Comparison of ENCODE assay signal across 25 cellular contexts in the genomic region with DNA sequence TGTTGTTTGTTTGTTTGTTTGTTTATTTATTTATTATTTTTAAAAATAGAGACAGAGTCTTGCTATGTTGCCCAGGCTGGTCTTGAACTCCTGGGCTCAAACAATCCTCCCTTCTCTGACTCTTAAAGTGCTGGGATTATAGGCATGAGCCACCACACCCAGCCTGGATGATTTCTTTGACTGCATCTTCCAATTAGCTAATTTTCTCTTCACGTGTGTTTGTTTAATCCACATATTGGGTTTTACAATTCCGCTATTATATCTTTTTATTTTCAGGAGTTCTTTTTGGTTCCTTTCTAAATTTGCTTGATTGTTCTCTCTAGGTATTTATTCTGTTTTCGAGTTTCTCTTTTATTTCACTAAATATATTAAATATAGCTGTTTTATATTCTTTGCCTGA. TPM values are rescaled to one million over a fixed set of nuclear protein-coding genes. Genes with fewer than 3 reads are reported as not detected.
DNase-seq lines count a peak whose midpoint lies in the region; ATAC-seq, FAIRE-seq and TF ChIP-seq lines count a peak whose summit lies in the region.
"Had no signal": no experiment of that assay in that cellular context is flagged by ENCODE, and none has a peak within 500 bp of the region (broad histone marks: within the 10 kb centered on the region; RNA-seq: fewer than 3 reads in every experiment).

No MANE protein-coding gene starts in this region.

- H3K4me3 ChIP-seq in SK-N-SH (ENCODE audit: low read depth in 2 of 2, low read length in 1 of 2) (no peak overlapping the region), pancreas (no peak overlapping the region), smooth muscle cell (no peak overlapping the region)
- H3K4me3 ChIP-seq: BLaER1, GM12878 had no signal

- H2AFZ ChIP-seq in SK-N-SH (ENCODE audit: low read depth) (no peak overlapping the region), smooth muscle cell (ENCODE audit: low read depth) (no peak overlapping the region)

- no peak overlapping the region for H3K27ac ChIP-seq in SK-N-SH (ENCODE audit: low read depth in 2 of 2, low read length in 1 of 2)
- no peak overlapping the region for H3K27ac ChIP-seq in pancreas
- no peak overlapping the region for H3K27ac ChIP-seq in smooth muscle cell (ENCODE audit: low read depth)
- H3K27ac ChIP-seq: 22Rv1, BLaER1 had no signal

- no peaks in the 10 kb centered on the region for H3K9me2 ChIP-seq in SK-N-SH

- H3K27me3 ChIP-seq in SK-N-SH (ENCODE audit: insufficient read depth), result no peaks in the 10 kb centered on the region
- H3K27me3 ChIP-seq in pancreas, result no peaks in the 10 kb centered on the region
- no peaks in the 10 kb centered on the region for H3K27me3 ChIP-seq in smooth muscle cell (ENCODE audit: low read depth)
- H3K27me3 ChIP-seq: BE2C, BLaER1 had no signal

- H3F3A ChIP-seq in SK-N-SH (replicated peaks; ENCODE audit: insufficient read depth) (no peaks in the 10 kb centered on the region), smooth muscle cell (ENCODE audit: low read depth) (no peaks in the 10 kb centered on the region)

- H3K36me3 ChIP-seq in SK-N-SH (replicated peaks in 1 of 2; ENCODE audit: control insufficient read depth in 1 of 2, insufficient read depth in 2 of 2, low read length in 1 of 2), result no peaks in the 10 kb centered on the region
- H3K36me3 ChIP-seq in pancreas, result no peaks in the 10 kb centered on the region
- no peaks in the 10 kb centered on the region for H3K36me3 ChIP-seq in smooth muscle cell (ENCODE audit: low read depth)
- H3K36me3 ChIP-seq: BE2C, BLaER1 had no signal

- no peak for TF ChIP-seq RAD21 in SK-N-SH (IDR thresholded peaks at IDR 0.05; ENCODE audit: low read length)

- DNase-seq in SK-N-SH, result no peak
- no peak for DNase-seq in pancreas
- DNase-seq in smooth muscle cell (lab: John Stamatoyannopoulos, UW; ENCODE audit: unreplicated experiment), result no peak
- DNase-seq: ACHN; BE2C; C1 segment of cervical spinal cord; CD4-positive, alpha-beta memory T cell; CD4-positive, CD25-positive, alpha-beta regulatory T cell; CD8-positive, alpha-beta memory T cell; COR-L47; DMS 273 treated with DMSO at 0.1 percent for 48 hours; DMS153; DMS53; DMS79; DND-41; EL; GDM1 had no signal

- H3K79me2 ChIP-seq in SK-N-SH (ENCODE audit: insufficient read depth) (no peaks in the 10 kb centered on the region), smooth muscle cell (ENCODE audit: low read depth) (no peaks in the 10 kb centered on the region)

- H3K9me3 ChIP-seq in SK-N-SH, result no peaks in the 10 kb centered on the region
- no peaks in the 10 kb centered on the region for H3K9me3 ChIP-seq in pancreas
- no peaks in the 10 kb centered on the region for H3K9me3 ChIP-seq in smooth muscle cell (replicated peaks; ENCODE audit: low read depth)
- H3K9me3 ChIP-seq: BE2C, BLaER1 had no signal

- no peak for TF ChIP-seq CTCF in SK-N-SH (IDR thresholded peaks at IDR 0.05)
- TF ChIP-seq CTCF in pancreas (IDR thresholded peaks at IDR 0.05), result no peak
- TF ChIP-seq CTCF in smooth muscle cell (IDR thresholded peaks at IDR 0.05; ENCODE audit: borderline replicate concordance, insufficient read depth, poor library complexity, severe bottlenecking), result no peak

- WGBS in SK-N-SH (ENCODE audit: low lambda C conversion rate), result 66% methylated on average over 3 of the region's 3 CpGs
- 92 to 96% methylated on average over 3 of the region's 3 CpGs for WGBS in pancreas, 2 donors
- WGBS in smooth muscle cell (ENCODE audit: low lambda C conversion rate), result 93% methylated on average over 3 of the region's 3 CpGs

- H3K4me2 ChIP-seq in SK-N-SH (no peak overlapping the region), smooth muscle cell (no peak overlapping the region)
- H3K4me2 ChIP-seq: BLaER1 had no signal

- intact Hi-C loops in pancreas (cut with DNase I), result no loop called here

- no peaks in the 10 kb centered on the region for H3K4me1 ChIP-seq in SK-N-SH (ENCODE audit: control insufficient read depth in 1 of 2, insufficient read depth in 2 of 2, low read depth in 1 of 2, low read length in 1 of 2)
- H3K4me1 ChIP-seq in pancreas, result no peaks in the 10 kb centered on the region
- peaks cover 3% of the 10 kb centered on the region for H3K4me1 ChIP-seq in smooth muscle cell (ENCODE audit: low read depth)
- H3K4me1 ChIP-seq: BE2C, BLaER1 had no signal

- CTCF ChIA-PET in SK-N-SH (lab: Yijun Ruan, JAX), result no interaction called here

- no peak for TF ChIP-seq EP300 in SK-N-SH (IDR thresholded peaks at IDR 0.05; ENCODE audit: borderline replicate concordance in 1 of 2, low read depth in 1 of 2, low read length in 1 of 2)

- FAIRE-seq in A204.1 (lab: Jason Lieb, UNC), result peak; percentile 3
- FAIRE-seq in pancreas (lab: Jason Lieb, UNC), result peak; percentile 9
- FAIRE-seq: GM12878, GM12892, GM18507 had no signal

- ATAC-seq in SK-N-SH treated with all-trans-retinoic acid at 6 μM for 48 hours (no peak), pancreas (no peak)
- ATAC-seq: GM12878 had no signal

- H3K9ac ChIP-seq in SK-N-SH (no peak overlapping the region), smooth muscle cell (ENCODE audit: low read depth) (no peak overlapping the region)
- H3K9ac ChIP-seq: BLaER1 had no signal

- POLR2A ChIA-PET in SK-N-SH (lab: Yijun Ruan, JAX), result no interaction called here

- H4K20me1 ChIP-seq in SK-N-SH (ENCODE audit: insufficient read depth) (no peaks in the 10 kb centered on the region), smooth muscle cell (ENCODE audit: low read depth) (no peaks in the 10 kb centered on the region)
- H4K20me1 ChIP-seq: BLaER1 had no signal

TF ChIP-seq in SK-N-SH treated with all-trans-retinoic acid at 6 μM for 48 hours, 23 proteins besides CTCF, POLR2A, EP300 and RAD21:
- no peak for TF ChIP-seq ISL1 (CRISPR knock-in tag; IDR thresholded peaks at IDR 0.05)
- TF ChIP-seq ZFP30 (CRISPR knock-in tag; IDR thresholded peaks at IDR 0.05), result peak; percentile 93

TF ChIP-seq in SK-N-SH, 30 proteins besides CTCF, POLR2A, EP300 and RAD21:
- no peak for TF ChIP-seq YY1 (IDR thresholded peaks at IDR 0.05; ENCODE audit: low read depth)

RNA-seq across cellular contexts. Expression of gene SH3BGR, which starts 19.8 kb away (rescaled TPM):
- polyA plus RNA-seq in SK-N-SH (2012; rRNA removed), result 1.1 and 2.5 TPM in 2 replicates
- polyA plus RNA-seq in SK-N-SH (2012; cell fraction: cytosol; rRNA removed), result 2.8 and 4.2 TPM in 2 replicates
- polyA plus RNA-seq in SK-N-SH (2012; cell fraction: nucleus; rRNA removed), result 0.44 TPM in 1 of 2 replicates, not detected in the other
- total RNA-seq in pancreas, result 1 to 10 TPM; 1.4 to 4.5 (median 3.5) TPM
- 1 to 10 TPM; 6.8 to 7.3 TPM for polyA plus RNA-seq in pancreas
- total RNA-seq in smooth muscle cell, result 4.9 and 7.7 TPM in 2 replicates
- polyA plus RNA-seq in smooth muscle cell, result 11.1 and 12.5 TPM in 2 replicates
- total RNA-seq: CD4-positive, CD25-positive, alpha-beta regulatory T cell had no signal

RNA-seq across cellular contexts. Expression of gene LCA5L, which starts 26.0 kb away (rescaled TPM):
- 0.74 and 1.0 TPM in 2 replicates for polyA plus RNA-seq in SK-N-SH (2012; rRNA removed)
- 1.2 and 1.9 TPM in 2 replicates for polyA plus RNA-seq in SK-N-SH (2012; cell fraction: cytosol; rRNA removed)
- polyA plus RNA-seq in SK-N-SH (2012; cell fraction: nucleus; rRNA removed), result 0.96 and 2.5 TPM in 2 replicates
- total RNA-seq in pancreas, result 1 to 10 TPM; 1.1 to 1.8 (median 1.3) TPM
- 1 to 10 TPM in 1 of 2 donors, under 1 TPM in 1; 0.72 to 1.7 TPM for polyA plus RNA-seq in pancreas
- total RNA-seq in smooth muscle cell, result 1.2 and 2.2 TPM in 2 replicates
- 2.4 and 2.6 TPM in 2 replicates for polyA plus RNA-seq in smooth muscle cell
- total RNA-seq: CD4-positive, alpha-beta memory T cell; CD4-positive, CD25-positive, alpha-beta regulatory T cell had no signal
- polyA plus RNA-seq: CD14-positive monocyte; CD4-positive, alpha-beta memory T cell; CD4-positive, CD25-positive, alpha-beta regulatory T cell had no signal
